21 cellular contexts compared by ENCODE assay signal in the genomic region with DNA sequence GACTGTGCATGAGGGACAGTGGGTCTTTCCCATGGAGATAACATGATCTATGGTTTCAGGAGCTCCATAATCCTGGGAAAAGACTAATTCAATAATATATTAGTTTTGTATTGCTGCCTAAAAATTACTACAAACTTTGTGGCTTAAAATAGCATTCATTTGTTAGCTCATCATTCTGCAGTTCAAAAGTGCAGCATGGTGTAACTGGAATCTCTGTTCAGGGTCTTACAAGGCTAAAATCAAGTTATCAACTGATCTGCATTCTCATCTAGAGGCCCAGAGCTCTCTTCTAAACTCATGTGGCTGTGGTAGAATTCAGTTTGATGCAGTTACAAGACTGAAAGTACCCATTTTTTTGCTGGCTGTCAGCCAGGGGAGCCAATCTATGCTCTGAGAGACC.
DNase-seq lines count a peak whose midpoint lies in the region; ATAC-seq, FAIRE-seq and TF ChIP-seq lines count a peak whose summit lies in the region.
"Had no signal": no experiment of that assay in that cellular context is flagged by ENCODE, and none has a peak within 500 bp of the region (broad histone marks: within the 10 kb centered on the region; RNA-seq: fewer than 3 reads in every experiment).

No MANE protein-coding gene starts in this region.

- no peak overlapping the region for H4K8ac ChIP-seq in H1 (ENCODE audit: extremely low read depth, insufficient read depth, low read length)

- H3K4me1 Mint-ChIP-seq in T-helper 17 cell, result no peaks in the 10 kb centered on the region
- H3K4me1 Mint-ChIP-seq: CD4-positive, alpha-beta memory T cell had no signal

- H4K5ac ChIP-seq in H1 (ENCODE audit: insufficient read length, low read depth, low read length), result no peak overlapping the region

- no peaks in the 10 kb centered on the region for H3K9me3 ChIP-seq in DND-41 (ENCODE audit: insufficient read depth, low read length, severe bottlenecking)
- H3K9me3 ChIP-seq in H1 (ENCODE audit: insufficient read depth in 2 of 2, low read depth in 1 of 2, low read length in 1 of 2), result peaks cover 0 to 2% of the 10 kb centered on the region in 2 experiments; a peak in 1 of 4 replicates
- no peaks in the 10 kb centered on the region for H3K9me3 ChIP-seq in gastrocnemius medialis
- no peaks in the 10 kb centered on the region for H3K9me3 ChIP-seq in T-helper 17 cell (ENCODE audit: control insufficient read depth, low read length, poor library complexity, severe bottlenecking)
- H3K9me3 ChIP-seq: HAP-1 had no signal

- no peak for TF ChIP-seq CTCF in DND-41 (IDR thresholded peaks at IDR 0.05; ENCODE audit: borderline replicate concordance, extremely low read depth, low read length, poor library complexity, severe bottlenecking)
- no peak for TF ChIP-seq CTCF in H1 (IDR thresholded peaks at IDR 0.05; ENCODE audit: control extremely low read depth in 1 of 3, insufficient read depth in 1 of 3, low read depth in 1 of 3, low read length in 3 of 3)
- TF ChIP-seq CTCF in gastrocnemius medialis (IDR thresholded peaks at IDR 0.05 in 4 of 5, conservative IDR thresholded peaks at IDR 0.05 in 1 of 5), result no peak

- H3K27ac Mint-ChIP-seq in T-helper 17 cell, result no peak overlapping the region
- H3K27ac Mint-ChIP-seq: CD4-positive, alpha-beta memory T cell; HFFc6 had no signal

- 0 out of 2 replicates have a peak overlapping the region, but pooled peaks have one; percentile 24 for H2AK5ac ChIP-seq in H1 (ENCODE audit: low read depth, low read length)

- H4K91ac ChIP-seq in H1 (replicated peaks; ENCODE audit: insufficient read length, low read length), result no peak overlapping the region

- no peaks in the 10 kb centered on the region for H4K20me1 ChIP-seq in DND-41 (ENCODE audit: insufficient read depth, low read length)
- no peaks in the 10 kb centered on the region for H4K20me1 ChIP-seq in H1 (replicated peaks in 1 of 2; ENCODE audit: control insufficient read depth in 1 of 2, insufficient read depth in 2 of 2, low read length in 2 of 2)

- no peak overlapping the region for H3K4me3 ChIP-seq in DND-41 (ENCODE audit: low read depth in 1 of 2, low read length in 2 of 2)
- no peak overlapping the region for H3K4me3 ChIP-seq in H1 (ENCODE audit: extremely low read depth in 1 of 4, insufficient read depth in 2 of 4, low read depth in 3 of 4, low read length in 4 of 4)
- no peak overlapping the region for H3K4me3 ChIP-seq in gastrocnemius medialis
- H3K4me3 ChIP-seq: GM12878, GM23248, HAP-1 had no signal

- no peak overlapping the region for H3K18ac ChIP-seq in H1 (ENCODE audit: extremely low read depth, low read length)

- no peaks in the 10 kb centered on the region for H3K27me3 Mint-ChIP-seq in T-helper 17 cell
- H3K27me3 Mint-ChIP-seq: CD4-positive, alpha-beta memory T cell had no signal

- H2BK12ac ChIP-seq in H1 (ENCODE audit: low read depth, low read length), result no peak overlapping the region

- H3K14ac ChIP-seq in H1 (ENCODE audit: insufficient read length), result no peak overlapping the region

- ATAC-seq in DND-41 (ENCODE audit: insufficient read depth, low read depth), result no peak
- no peak for ATAC-seq in gastrocnemius medialis
- no peak for ATAC-seq in T-helper 17 cell
- ATAC-seq: GM12878 had no signal

- no peak for TF ChIP-seq RAD21 in H1 (IDR thresholded peaks at IDR 0.05 in 1 of 2, conservative IDR thresholded peaks at IDR 0.05 in 1 of 2; ENCODE audit: low read depth in 2 of 2, low read length in 2 of 2)

- no peaks in the 10 kb centered on the region for H3K27me3 ChIP-seq in DND-41 (ENCODE audit: insufficient read depth, low read length, poor library complexity)
- H3K27me3 ChIP-seq in H1 (replicated peaks in 1 of 4; ENCODE audit: control insufficient read depth in 3 of 4, extremely low read depth in 1 of 4, insufficient read depth in 3 of 4, low read length in 3 of 4), result no peaks in the 10 kb centered on the region
- H3K27me3 ChIP-seq in gastrocnemius medialis, result no peaks in the 10 kb centered on the region

- no peaks in the 10 kb centered on the region; the same call in 1 of the 2 replicates for H3K23me2 ChIP-seq in H1 (ENCODE audit: low read depth, low read length)

- CTCF ChIA-PET in H1 (lab: Charles Lee; ENCODE audit: partially characterized antibody), result interaction anchor here (0.6 to 0.7 kb wide), 2 partner anchors 13 to 14 kb away, joined by 3 to 4 read pairs; no protein-coding TSS in a partner anchor

- no peak overlapping the region for H3K23ac ChIP-seq in H1 (ENCODE audit: insufficient read length)

- H3K4me2 ChIP-seq in DND-41 (ENCODE audit: insufficient read depth, low read length) (no peak overlapping the region), H1 (ENCODE audit: insufficient read depth in 1 of 2, low read depth in 2 of 2, low read length in 2 of 2) (no peak overlapping the region)

- intact Hi-C loops in gastrocnemius medialis (cut with DNase I; ENCODE audit: low total_unique reads), result no loop called here

- H2BK20ac ChIP-seq in H1 (ENCODE audit: low read length), result no peak overlapping the region

- FAIRE-seq in H1 (lab: Jason Lieb, UNC), result no peak
- FAIRE-seq: A204.1, G401.6, GM12878 had no signal

- POLR2A ChIA-PET in H1 (lab: Charles Lee; ENCODE audit: partially characterized antibody), result no interaction called here

- peak; percentile 4 for DNase-seq in DND-41
- DNase-seq in M059J (ENCODE audit: low read depth), result peak; percentile 16
- DNase-seq in H1 (ENCODE audit: low read depth in 1 of 2, low spot score in 2 of 2), result no peak
- no peak for DNase-seq in gastrocnemius medialis
- no peak for DNase-seq in amygdala (lab: John Stamatoyannopoulos, UW)
- DNase-seq in SHP77 (lab: John Stamatoyannopoulos, UW), result no peak
- no peak for DNase-seq in T-helper 17 cell
- DNase-seq in NCI-H1436 (lab: John Stamatoyannopoulos, UW), result no peak
- DNase-seq: C1 segment of cervical spinal cord; Calu3; CD4-positive, alpha-beta memory T cell; COR-L47; DMS53; DMS79 treated with DMSO at 0.1 percent for 48 hours; GM23248; HFFc6 had no signal

- TF ChIP-seq EP300 in H1 (IDR thresholded peaks at IDR 0.05; ENCODE audit: borderline replicate concordance in 1 of 2, low read depth in 2 of 2, low read length in 2 of 2), result no peak

- H3K79me2 ChIP-seq in DND-41 (ENCODE audit: insufficient read depth, low read length) (no peaks in the 10 kb centered on the region), H1 (ENCODE audit: control insufficient read depth in 1 of 2, insufficient read depth in 2 of 2, low read length in 2 of 2) (no peaks in the 10 kb centered on the region)

- H3K4me1 ChIP-seq in DND-41 (ENCODE audit: insufficient read depth, low read length), result no peaks in the 10 kb centered on the region
- no peaks in the 10 kb centered on the region for H3K4me1 ChIP-seq in H1 (replicated peaks in 1 of 4; ENCODE audit: control insufficient read depth in 3 of 4, insufficient read depth in 4 of 4, low read length in 3 of 4)
- H3K4me1 ChIP-seq in gastrocnemius medialis, result peaks cover 0 to 4% of the 10 kb centered on the region in 2 donors

- TF ChIP-seq POLR2A in H1 (IDR thresholded peaks at IDR 0.05; ENCODE audit: control extremely low read depth in 1 of 2, low read depth in 2 of 2, low read length in 2 of 2), result no peak
- TF ChIP-seq POLR2A in gastrocnemius medialis (IDR thresholded peaks at IDR 0.05), result no peak

- H2BK5ac ChIP-seq in H1 (ENCODE audit: low read depth, low read length), result no peak overlapping the region

- no peak overlapping the region for H2BK15ac ChIP-seq in H1 (ENCODE audit: low read length)

- no peak overlapping the region for H3K9ac ChIP-seq in DND-41 (ENCODE audit: low read depth, low read length)
- H3K9ac ChIP-seq in H1 (replicated peaks in 1 of 4; ENCODE audit: extremely low read depth in 1 of 4, low read depth in 3 of 4, low read length in 3 of 4), result no peak overlapping the region
- H3K9ac ChIP-seq: GM23248 had no signal

- H3K36me3 Mint-ChIP-seq in T-helper 17 cell (ENCODE audit: low read depth), result no peaks in the 10 kb centered on the region
- H3K36me3 Mint-ChIP-seq: CD4-positive, alpha-beta memory T cell had no signal

- H3K36me3 ChIP-seq in DND-41 (ENCODE audit: insufficient read depth, low read length) (no peaks in the 10 kb centered on the region), H1 (ENCODE audit: control insufficient read depth in 2 of 4, insufficient read depth in 4 of 4, low read length in 3 of 4) (no peaks in the 10 kb centered on the region), gastrocnemius medialis (no peaks in the 10 kb centered on the region)
- H3K36me3 ChIP-seq: HAP-1 had no signal

- H2BK120ac ChIP-seq in H1 (replicated peaks; ENCODE audit: low read depth, low read length), result no peak overlapping the region

- in situ Hi-C loops in gastrocnemius medialis (cut with MboI; ENCODE audit: low sequenced_read_pairs in 4 of 4), result no loop called here

- no peak overlapping the region for H3K4me3 Mint-ChIP-seq in T-helper 17 cell
- H3K4me3 Mint-ChIP-seq: CD4-positive, alpha-beta memory T cell; HFFc6 had no signal

- H3K4ac ChIP-seq in H1 (replicated peaks; ENCODE audit: insufficient read length, low read depth, low read length), result no peak overlapping the region

- H3K27ac ChIP-seq in DND-41 (ENCODE audit: low read length) (no peak overlapping the region), H1 (ENCODE audit: low read depth, low read length) (no peak overlapping the region), gastrocnemius medialis (peak overlapping the region in 3 of 4 donors; percentile 10 to 60 (median 45))
- H3K27ac ChIP-seq: 22Rv1, GM23248 had no signal

- H3K79me1 ChIP-seq in H1 (ENCODE audit: low read depth, low read length), result no peaks in the 10 kb centered on the region

- H2AFZ ChIP-seq in DND-41 (ENCODE audit: low read depth, low read length) (no peak overlapping the region), H1 (ENCODE audit: low read length) (no peak overlapping the region)
- H2AFZ ChIP-seq: GM23248 had no signal

- no peak overlapping the region for H3K56ac ChIP-seq in H1 (replicated peaks; ENCODE audit: insufficient read length, low read depth, low read length)

TF ChIP-seq in H1, 55 proteins besides CTCF, POLR2A, EP300 and RAD21 (continues in another document):
- no peak for TF ChIP-seq CHD1 (IDR thresholded peaks at IDR 0.05; ENCODE audit: low read depth, low read length)
- TF ChIP-seq JUND (IDR thresholded peaks at IDR 0.05; ENCODE audit: low read length), result no peak
- TF ChIP-seq CBX5 (IDR thresholded peaks at IDR 0.05; ENCODE audit: low read depth, low read length), result no peak
- no peak for TF ChIP-seq CREB1 (IDR thresholded peaks at IDR 0.05)
- no peak for TF ChIP-seq ASH2L (IDR thresholded peaks at IDR 0.05; ENCODE audit: low read length)
- TF ChIP-seq NRF1 (IDR thresholded peaks at IDR 0.05; ENCODE audit: low read depth, low read length), result no peak
- TF ChIP-seq RNF2 (IDR thresholded peaks at IDR 0.05; ENCODE audit: borderline replicate concordance, low read depth, low read length, missing control alignments, poor library complexity, severe bottlenecking), result no peak
- no peak for TF ChIP-seq YY1 (IDR thresholded peaks at IDR 0.05; ENCODE audit: low read depth, low read length)
- TF ChIP-seq RXRA (IDR thresholded peaks at IDR 0.05; ENCODE audit: insufficient read depth, low read depth, low read length), result no peak

Comparison
In these comparisons a context has a peak if more than half of its experiments do, and no peak if none do; other contexts are left out.
1. DNase-seq: peak in DND-41 (single experiment) and M059J (single experiment); none in H1 (0 of 2), gastrocnemius medialis (0 of 2), amygdala (0 of 56), SHP77 (0 of 2), T-helper 17 cell (0 of 3) and NCI-H1436 (single experiment).
2. H3K27ac ChIP-seq: peak in gastrocnemius medialis (3 of 4); none in DND-41 (single experiment) and H1 (single experiment).